9 cellular contexts compared by ENCODE assay signal in the genomic region with DNA sequence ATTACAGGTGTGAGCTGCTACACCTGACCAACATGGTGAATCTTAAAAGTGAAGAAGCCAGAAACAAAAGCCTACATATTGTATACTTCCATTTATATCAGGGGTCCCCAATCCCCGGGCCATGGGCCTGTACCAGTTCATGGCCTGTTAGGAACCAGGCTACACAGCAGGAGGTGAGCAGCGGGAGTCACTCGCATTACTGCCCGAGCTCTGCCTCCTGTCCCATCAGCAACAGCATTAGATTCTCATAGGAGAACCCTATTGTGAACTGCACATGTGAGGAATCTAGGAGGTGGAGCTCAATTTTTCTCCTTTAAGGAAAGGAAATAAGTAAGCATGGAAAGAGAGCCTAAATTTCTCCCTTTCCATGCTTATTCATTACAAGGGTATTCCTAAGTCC.
"Had no signal": no experiment of that assay in that cellular context is flagged by ENCODE, and none has a peak within 500 bp of the region (broad histone marks: within the 10 kb centered on the region; RNA-seq: fewer than 3 reads in every experiment).

No MANE protein-coding gene starts in this region.

- H3K27ac Mint-ChIP-seq: HFFc6 had no signal

- H3K4me2 ChIP-seq: KMS-11 had no signal

- H3K9ac ChIP-seq: KMS-11 had no signal

- H3K4me1 ChIP-seq: HAP-1 had no signal

- ATAC-seq: HCT116 had no signal

- DNase-seq: GOT3, H7, HFFc6, IMR-90, KBM-7 had no signal

- H3K27ac ChIP-seq: HL-60, KMS-11 had no signal

- H3K4me3 ChIP-seq: HAP-1 had no signal

- H3K4me3 Mint-ChIP-seq: HFFc6 had no signal
